In genomic region chr19:39696418-39696817, GRCh38 we compare ENCODE assay signal across 20 cellular contexts. TPM values are rescaled to one million over a fixed set of nuclear protein-coding genes. Genes with fewer than 3 reads are reported as not detected.
DNase-seq lines count a peak whose midpoint lies in the region; ATAC-seq and TF ChIP-seq lines count a peak whose summit lies in the region.
"Had no signal": no experiment of that assay in that cellular context is flagged by ENCODE, and none has a peak within 500 bp of the region (broad histone marks: within the 10 kb centered on the region; RNA-seq: fewer than 3 reads in every experiment).

No MANE protein-coding gene starts in this region.

- intact Hi-C loops in activated CD4-positive, alpha-beta memory T cell treated with anti-CD3 and anti-CD28 coated beads for 36 hours (cut with micrococcal nuclease): no loop called here

- peaks cover 9% of the 10 kb centered on the region for H3K4me1 Mint-ChIP-seq in activated CD4-positive, alpha-beta memory T cell treated with anti-CD3 and anti-CD28 coated beads for 36 hours (ENCODE audit: low read depth)

- H3K36me3 Mint-ChIP-seq in activated CD4-positive, alpha-beta memory T cell treated with anti-CD3 and anti-CD28 coated beads for 36 hours: no peaks in the 10 kb centered on the region
- H3K36me3 Mint-ChIP-seq: CD8-positive, alpha-beta T cell had no signal

- no peak overlapping the region for H3K4me3 ChIP-seq in HEK293 (ENCODE audit: low read depth, low read length)
- H3K4me3 ChIP-seq: PC-9 had no signal

- peak; percentile 16 for DNase-seq in A172 (ENCODE audit: low spot score)
- DNase-seq in SW480 (ENCODE audit: low spot score): peak; percentile 54
- DNase-seq in foreskin keratinocyte: peak; percentile 6 to 18
- no peak for DNase-seq in activated CD4-positive, alpha-beta memory T cell treated with anti-CD3 and anti-CD28 coated beads for 36 hours
- DNase-seq: ACHN; BE2C; CD8-positive, alpha-beta T cell; DMS79 treated with DMSO at 0.1 percent for 48 hours; GF-D8; GOT3; NCI-H1048; NCI-H2107; NCI-H446 treated with DMSO at 0.1 percent for 48 hours; NCI-H748 treated with DMSO at 0.1 percent for 48 hours; SHP77 treated with DMSO at 0.1 percent for 48 hours had no signal

- H3K4me3 Mint-ChIP-seq in activated CD4-positive, alpha-beta memory T cell treated with anti-CD3 and anti-CD28 coated beads for 36 hours: no peak overlapping the region
- H3K4me3 Mint-ChIP-seq: CD8-positive, alpha-beta T cell had no signal

- H3K27ac ChIP-seq in HEK293 (ENCODE audit: extremely low read depth, low read depth, low read length): no peak overlapping the region
- H3K27ac ChIP-seq in foreskin keratinocyte: no peak overlapping the region
- H3K27ac ChIP-seq: PC-9 had no signal

- H3K9me3 ChIP-seq in HEK293 (ENCODE audit: control insufficient read depth, insufficient read depth, low read depth, low read length): no peaks in the 10 kb centered on the region
- H3K9me3 ChIP-seq: BE2C had no signal

- TF ChIP-seq CTCF in HEK293 (tag by site-specific recombination; IDR thresholded peaks at IDR 0.05) (no peak), foreskin keratinocyte (conservative IDR thresholded peaks at IDR 0.05) (no peak)

- H3K27me3 Mint-ChIP-seq in activated CD4-positive, alpha-beta memory T cell treated with anti-CD3 and anti-CD28 coated beads for 36 hours: peaks cover 15% of the 10 kb centered on the region

- H3K27ac Mint-ChIP-seq in activated CD4-positive, alpha-beta memory T cell treated with anti-CD3 and anti-CD28 coated beads for 36 hours: no peak overlapping the region
- H3K27ac Mint-ChIP-seq: CD8-positive, alpha-beta T cell had no signal

- H3K4me1 ChIP-seq in HEK293 (ENCODE audit: control insufficient read depth, insufficient read depth, low read length) (no peaks in the 10 kb centered on the region; the same call in 1 of the 2 replicates), foreskin keratinocyte (no peaks in the 10 kb centered on the region)
- H3K4me1 ChIP-seq: BE2C had no signal

- POLR2A ChIA-PET in HEK293 (lab: Yijun Ruan, JAX): no interaction called here
- POLR2A ChIA-PET in activated CD4-positive, alpha-beta memory T cell treated with anti-CD3 and anti-CD28 coated beads for 36 hours (lab: Charles Lee): no interaction called here

- peaks cover 4% of the 10 kb centered on the region for H3K27me3 ChIP-seq in foreskin keratinocyte
- H3K27me3 ChIP-seq: BE2C had no signal

- no peaks in the 10 kb centered on the region for H3K36me3 ChIP-seq in HEK293 (ENCODE audit: control insufficient read depth in 2 of 2, insufficient read depth in 1 of 2, low read length in 2 of 2)
- H3K36me3 ChIP-seq: BE2C had no signal

- CTCF ChIA-PET in HEK293 (lab: Yijun Ruan, JAX): interaction anchor here (0.9 to 1.7 kb wide), 2 partner anchors 24 to 297 kb away, joined by 3 to 5 read pairs; no protein-coding TSS in a partner anchor
- CTCF ChIA-PET in activated CD4-positive, alpha-beta memory T cell treated with anti-CD3 and anti-CD28 coated beads for 36 hours (lab: Charles Lee): interaction anchor here (1.2 kb wide), 1 partner anchor 97 kb away, joined by 3 read pairs; no protein-coding TSS in a partner anchor

- H3K9me3 Mint-ChIP-seq in activated CD4-positive, alpha-beta memory T cell treated with anti-CD3 and anti-CD28 coated beads for 36 hours: no peaks in the 10 kb centered on the region
- H3K9me3 Mint-ChIP-seq: CD8-positive, alpha-beta T cell had no signal

- ATAC-seq in foreskin keratinocyte (no peak), HG03571 (IDR thresholded peaks at IDR 0.05; ENCODE audit: unreplicated experiment) (no peak), HG02938 (IDR thresholded peaks at IDR 0.05; ENCODE audit: unreplicated experiment) (no peak)
- ATAC-seq: CD8-positive, alpha-beta T cell had no signal

TF ChIP-seq in HEK293, 187 proteins besides CTCF, POLR2A, EP300 and RAD21 (continues in another document):
- TF ChIP-seq ZNF548 (tag by site-specific recombination; IDR thresholded peaks at IDR 0.05): no peak
- no peak for TF ChIP-seq KLF17 (tag by site-specific recombination; IDR thresholded peaks at IDR 0.05)
- peak; percentile 57; the same call in 1 of the 2 replicates for TF ChIP-seq ZNF280D (tag by site-specific recombination; IDR thresholded peaks at IDR 0.05)
- TF ChIP-seq ZFP37 (tag by site-specific recombination; IDR thresholded peaks at IDR 0.05): peak; percentile 79; the same call in 1 of the 2 replicates
- TF ChIP-seq ZNF660 (tag by site-specific recombination; IDR thresholded peaks at IDR 0.05): peak; percentile 82; the same call in 1 of the 2 replicates
- no peak for TF ChIP-seq ZNF202 (tag by site-specific recombination; IDR thresholded peaks at IDR 0.05; ENCODE audit: borderline replicate concordance)
- TF ChIP-seq GFI1B (tag by site-specific recombination; IDR thresholded peaks at IDR 0.05): no peak
- no peak for TF ChIP-seq ZBTB49 (tag by site-specific recombination; IDR thresholded peaks at IDR 0.05; ENCODE audit: low read depth)
- TF ChIP-seq BCL11A (tag by site-specific recombination; IDR thresholded peaks at IDR 0.05; ENCODE audit: low read depth): no peak

RNA-seq across cellular contexts. Expression of gene LGALS14, which starts 7.9 kb away (rescaled TPM):
- total RNA-seq in A172 (2014; rRNA removed; shearing (Covaris generic)): not detected in 2 replicates
- not detected in 2 replicates for total RNA-seq in foreskin keratinocyte
- polyA plus RNA-seq in foreskin keratinocyte: not detected in 2 replicates
- total RNA-seq in activated CD4-positive, alpha-beta memory T cell treated with anti-CD3 and anti-CD28 coated beads for 36 hours: 1 to 10 TPM; 1.6 to 2.5 TPM
- total RNA-seq: CD8-positive, alpha-beta T cell; HT1080; PC-9 had no signal

RNA-seq across cellular contexts. Expression of gene LGALS16, which starts 40.7 kb away (rescaled TPM):
- not detected in 2 replicates for total RNA-seq in A172 (2014; rRNA removed; shearing (Covaris generic))
- not detected in 2 replicates for total RNA-seq in foreskin keratinocyte
- polyA plus RNA-seq in foreskin keratinocyte: not detected in 2 replicates
- total RNA-seq in activated CD4-positive, alpha-beta memory T cell treated with anti-CD3 and anti-CD28 coated beads for 36 hours: not detected
- total RNA-seq: CD8-positive, alpha-beta T cell; HT1080; PC-9 had no signal

RNA-seq across cellular contexts. Expression of gene CLC, which starts 41.4 kb away (rescaled TPM):
- not detected in 2 replicates for total RNA-seq in A172 (2014; rRNA removed; shearing (Covaris generic))
- total RNA-seq in foreskin keratinocyte: not detected in 2 replicates
- not detected in 2 replicates for polyA plus RNA-seq in foreskin keratinocyte
- 1 to 10 TPM; 4.0 to 4.7 TPM for total RNA-seq in activated CD4-positive, alpha-beta memory T cell treated with anti-CD3 and anti-CD28 coated beads for 36 hours
- total RNA-seq: CD8-positive, alpha-beta T cell; HT1080; PC-9 had no signal
